Comparison of ENCODE assay signal across 16 cellular contexts in the genomic region with DNA sequence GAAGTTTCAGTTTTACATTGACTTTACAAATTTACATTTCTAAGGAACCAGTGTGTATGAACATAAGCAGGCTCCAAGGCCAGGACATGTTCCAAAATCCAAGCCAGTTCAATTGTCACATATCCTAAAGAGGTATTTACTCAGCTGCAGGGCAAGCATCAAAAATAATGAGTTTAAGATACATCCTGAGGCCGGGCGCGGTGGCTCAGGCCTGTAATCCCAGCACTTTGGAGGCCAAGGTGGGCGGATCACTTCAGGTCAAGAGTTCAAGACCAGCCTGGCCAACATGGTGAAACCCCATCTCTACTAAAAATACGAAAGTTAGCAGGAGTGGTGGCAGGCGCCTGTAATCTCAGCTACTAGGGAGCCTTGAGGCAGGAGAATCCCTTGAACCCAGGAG. TPM values are rescaled to one million over a fixed set of nuclear protein-coding genes. Genes with fewer than 3 reads are reported as not detected.
DNase-seq lines count a peak whose midpoint lies in the region; ATAC-seq, FAIRE-seq and TF ChIP-seq lines count a peak whose summit lies in the region.
"Had no signal": no experiment of that assay in that cellular context is flagged by ENCODE, and none has a peak within 500 bp of the region (broad histone marks: within the 10 kb centered on the region; RNA-seq: fewer than 3 reads in every experiment).

No MANE protein-coding gene starts in this region.

- peak overlapping the region; percentile 84 for H3K4me3 Mint-ChIP-seq in Caco-2 (ENCODE audit: unreplicated experiment)
- H3K4me3 Mint-ChIP-seq: stimulated activated effector memory CD8-positive, alpha-beta T cell treated with anti-CD3 and anti-CD28 coated beads, Interleukin-12 subunit alpha, Interleukin-12 subunit beta, amount 100 ng/mL, for 72 hours had no signal

- no peaks in the 10 kb centered on the region for H3K9me2 ChIP-seq in PC-9 (ENCODE audit: insufficient read depth)

- TF ChIP-seq CTCF in Caco-2 (IDR thresholded peaks at IDR 0.05; ENCODE audit: insufficient read depth in 1 of 2, low read depth in 1 of 2, low read length in 1 of 2, severe bottlenecking in 1 of 2, unreplicated experiment in 1 of 2) (no peak), PC-9 (conservative IDR thresholded peaks at IDR 0.05) (no peak), gastroesophageal sphincter (IDR thresholded peaks at IDR 0.05) (no peak), prostate gland (IDR thresholded peaks at IDR 0.05) (no peak)

- no peak for TF ChIP-seq EP300 in gastroesophageal sphincter (IDR thresholded peaks at IDR 0.05)

- H2AFZ ChIP-seq in PC-9, result no peak overlapping the region

- H3K79me2 ChIP-seq in PC-9 (ENCODE audit: low read depth), result no peaks in the 10 kb centered on the region

- peak overlapping the region; percentile 91 for H3K4me2 ChIP-seq in PC-9

- no peaks in the 10 kb centered on the region for H3K27me3 Mint-ChIP-seq in Caco-2 (ENCODE audit: insufficient read depth, unreplicated experiment)

- H3K36me3 Mint-ChIP-seq in Caco-2 (ENCODE audit: insufficient read depth, unreplicated experiment), result no peaks in the 10 kb centered on the region
- H3K36me3 Mint-ChIP-seq: activated naive CD4-positive, alpha-beta T cell treated with anti-CD3 and anti-CD28 coated beads, Interleukin-2, amount 50 U/mL, for 72 hours; stimulated activated effector memory CD8-positive, alpha-beta T cell treated with anti-CD3 and anti-CD28 coated beads, Interleukin-12 subunit alpha, Interleukin-12 subunit beta, amount 100 ng/mL, for 72 hours had no signal

- no peak overlapping the region for H3K27ac ChIP-seq in PC-9
- H3K27ac ChIP-seq in gastroesophageal sphincter, result peak overlapping the region; percentile 70 to 93 (median 88)
- peak overlapping the region; percentile 82 to 87 for H3K27ac ChIP-seq in prostate gland

- H3K27me3 ChIP-seq in Caco-2 (replicated peaks; ENCODE audit: control insufficient read depth, insufficient read depth, low read length) (no peaks in the 10 kb centered on the region), PC-9 (ENCODE audit: insufficient read depth, low read depth) (no peaks in the 10 kb centered on the region), gastroesophageal sphincter (no peaks in the 10 kb centered on the region), prostate gland (replicated peaks; ENCODE audit: insufficient read depth) (no peaks in the 10 kb centered on the region)

- CTCF ChIA-PET in Caco-2 (lab: Charles Lee), result no interaction called here
- CTCF ChIA-PET in PC-9 (lab: Charles Lee), result no interaction called here

- intact Hi-C loops in Caco-2 (cut with micrococcal nuclease; ENCODE audit: unreplicated experiment), result no loop called here
- intact Hi-C loops in PC-9 (cut with micrococcal nuclease; ENCODE audit: unreplicated experiment), result loop anchor here (5.0 kb wide), 1 partner anchor 35 kb away; no protein-coding TSS in a partner anchor
- intact Hi-C loops in prostate gland (cut with DNase I), result loop anchor here (5.0 kb wide), 1 partner anchor 40 kb away; the partner anchor contains the start of gene AKIP1

- no peak for FAIRE-seq in GM12891 (lab: Jason Lieb, UNC)
- FAIRE-seq: colon, GM19239, islet of Langerhans, RCC 7860 had no signal

- POLR2A ChIA-PET in Caco-2 (lab: Charles Lee), result interaction anchor here (1.0 to 1.1 kb wide), 2 partner anchors 13 to 92 kb away, joined by 4 to 8 read pairs; partner anchors contain the start of gene TMEM9B
- POLR2A ChIA-PET in PC-9 (lab: Charles Lee; ENCODE audit: unreplicated experiment), result no interaction called here

- H3K27ac Mint-ChIP-seq in Caco-2 (ENCODE audit: unreplicated experiment), result no peak overlapping the region
- H3K27ac Mint-ChIP-seq: activated naive CD4-positive, alpha-beta T cell treated with anti-CD3 and anti-CD28 coated beads, Interleukin-2, amount 50 U/mL, for 72 hours; stimulated activated effector memory CD8-positive, alpha-beta T cell treated with anti-CD3 and anti-CD28 coated beads, Interleukin-12 subunit alpha, Interleukin-12 subunit beta, amount 100 ng/mL, for 72 hours had no signal

- H3K4me1 ChIP-seq in Caco-2 (peaks cover 23% of the 10 kb centered on the region), PC-9 (replicated peaks; ENCODE audit: insufficient read depth) (peaks cover 36% of the 10 kb centered on the region), gastroesophageal sphincter (peaks cover 0 to 54% (median 7%) of the 10 kb centered on the region in 3 donors), prostate gland (replicated peaks) (no peaks in the 10 kb centered on the region)

- H3F3A ChIP-seq in PC-9 (ENCODE audit: insufficient read depth, low read depth), result peaks cover 21% of the 10 kb centered on the region; the same call in 1 of the 2 replicates

- no peaks in the 10 kb centered on the region for H4K20me1 ChIP-seq in PC-9 (ENCODE audit: insufficient read depth)

- WGBS in gastroesophageal sphincter (ENCODE audit: low coverage in 1 of 2), 2 donors, result 28% methylated on average over 5 of the region's 6 CpGs; no CpG with 5 or more reads in 1 of the 2 donors
- 23% methylated on average over 6 of the region's 6 CpGs for WGBS in prostate gland

- no peak for TF ChIP-seq POLR2A in gastroesophageal sphincter (IDR thresholded peaks at IDR 0.05)
- TF ChIP-seq POLR2A in prostate gland (IDR thresholded peaks at IDR 0.05), result no peak
- TF ChIP-seq POLR2A in GM12891 (IDR thresholded peaks at IDR 0.05; ENCODE audit: low read depth, low read length), result no peak

- ATAC-seq in gastroesophageal sphincter (no peak), GM21786 (IDR thresholded peaks at IDR 0.05; ENCODE audit: unreplicated experiment) (no peak)
- ATAC-seq: activated naive CD4-positive, alpha-beta T cell treated with anti-CD3 and anti-CD28 coated beads, Interleukin-2, amount 50 U/mL, for 72 hours; stimulated activated effector memory CD8-positive, alpha-beta T cell treated with anti-CD3 and anti-CD28 coated beads, Interleukin-12 subunit alpha, Interleukin-12 subunit beta, amount 100 ng/mL, for 72 hours had no signal

- no peak for DNase-seq in Caco-2
- DNase-seq in PC-9, result no peak
- DNase-seq in prostate gland (ENCODE audit: low spot score), result no peak
- no peak for DNase-seq in GM12891 (ENCODE audit: insufficient read length, low spot score)
- no peak for DNase-seq in SHP77 (lab: John Stamatoyannopoulos, UW)
- DNase-seq in SW480 (ENCODE audit: low spot score), result no peak
- DNase-seq: NCI-H510A; stimulated activated CD4-positive, alpha-beta T cell treated with anti-CD3 and anti-CD28 coated beads, Interleukin-2, amount 100 ng/mL, for 24 hours had no signal

- no TSS peak for BruUV-seq in Caco-2 (replicated peaks; lab: Mats Ljungman, UMichigan)
- BruUV-seq in PC-9 (replicated peaks; lab: Mats Ljungman, UMichigan), result no TSS peak

- H3K4me1 Mint-ChIP-seq in Caco-2 (ENCODE audit: low read depth, unreplicated experiment), result peaks cover 15% of the 10 kb centered on the region
- H3K4me1 Mint-ChIP-seq: stimulated activated effector memory CD8-positive, alpha-beta T cell treated with anti-CD3 and anti-CD28 coated beads, Interleukin-12 subunit alpha, Interleukin-12 subunit beta, amount 100 ng/mL, for 72 hours had no signal

- H3K36me3 ChIP-seq in Caco-2 (ENCODE audit: control insufficient read depth, insufficient read depth, low read length) (no peaks in the 10 kb centered on the region), PC-9 (ENCODE audit: low read depth) (no peaks in the 10 kb centered on the region), gastroesophageal sphincter (no peaks in the 10 kb centered on the region), prostate gland (no peaks in the 10 kb centered on the region)

- no peak overlapping the region for H3K4me3 ChIP-seq in Caco-2 (ENCODE audit: low read depth, low read length)
- H3K4me3 ChIP-seq in PC-9, result no peak overlapping the region; the same call in 1 of the 2 replicates
- no peak overlapping the region for H3K4me3 ChIP-seq in gastroesophageal sphincter
- no peak overlapping the region for H3K4me3 ChIP-seq in prostate gland

- no peaks in the 10 kb centered on the region for H3K9me3 Mint-ChIP-seq in Caco-2 (ENCODE audit: unreplicated experiment)
- H3K9me3 Mint-ChIP-seq: activated naive CD4-positive, alpha-beta T cell treated with anti-CD3 and anti-CD28 coated beads, Interleukin-2, amount 50 U/mL, for 72 hours; stimulated activated effector memory CD8-positive, alpha-beta T cell treated with anti-CD3 and anti-CD28 coated beads, Interleukin-12 subunit alpha, Interleukin-12 subunit beta, amount 100 ng/mL, for 72 hours had no signal

- no peaks in the 10 kb centered on the region for H3K9me3 ChIP-seq in Caco-2
- no peaks in the 10 kb centered on the region for H3K9me3 ChIP-seq in PC-9 (ENCODE audit: insufficient read depth, low read depth)
- H3K9me3 ChIP-seq in gastroesophageal sphincter, result no peaks in the 10 kb centered on the region
- H3K9me3 ChIP-seq in prostate gland, result no peaks in the 10 kb centered on the region

TF ChIP-seq in GM12891, 5 proteins besides CTCF, POLR2A, EP300 and RAD21:
- TF ChIP-seq PAX5 (IDR thresholded peaks at IDR 0.05; ENCODE audit: insufficient read depth, low read length, severe bottlenecking), result no peak
- no peak for TF ChIP-seq TAF1 (IDR thresholded peaks at IDR 0.05; ENCODE audit: low read depth, low read length)
- no peak for TF ChIP-seq POLR2AphosphoS5 (IDR thresholded peaks at IDR 0.05; ENCODE audit: low read depth, low read length)
- TF ChIP-seq SPI1 (IDR thresholded peaks at IDR 0.05; ENCODE audit: low read depth, low read length), result no peak
- no peak for TF ChIP-seq POU2F2 (IDR thresholded peaks at IDR 0.05; ENCODE audit: low read depth, low read length)
TF ChIP-seq in GM12891: peak in this region for 0.

RNA-seq across cellular contexts. Expression of gene AKIP1, which starts 39.0 kb away (rescaled TPM):
- total RNA-seq in Caco-2 (2022) (28.7 and 32.6 TPM in 2 replicates), PC-9 (2021) (16.7 and 17.7 TPM in 2 replicates), gastroesophageal sphincter (10 to 100 TPM; 31.5 to 63.9 (median 44.7) TPM), prostate gland (10 to 100 TPM; 23.8 to 47.1 TPM)
- polyA plus RNA-seq in GM12891 (2012; ENCODE audit: low read depth, missing spikeins), result 20.1 TPM
